33 cellular contexts compared by ENCODE assay signal in genomic region chr9:34496149-34496712, GRCh38. TPM values are rescaled to one million over a fixed set of nuclear protein-coding genes. Genes with fewer than 3 reads are reported as not detected.
DNase-seq lines count a peak whose midpoint lies in the region; ATAC-seq and TF ChIP-seq lines count a peak whose summit lies in the region.
"Had no signal": no experiment of that assay in that cellular context is flagged by ENCODE, and none has a peak within 500 bp of the region (broad histone marks: within the 10 kb centered on the region; RNA-seq: fewer than 3 reads in every experiment).

No MANE protein-coding gene starts in this region.

- H3K36me3 ChIP-seq in mesendoderm (ENCODE audit: control insufficient read depth, insufficient read depth, low read length) = no peaks in the 10 kb centered on the region
- no peaks in the 10 kb centered on the region for H3K36me3 ChIP-seq in aorta (ENCODE audit: control insufficient read depth in 1 of 2, insufficient read depth in 2 of 2, low read length in 1 of 2)
- H3K36me3 ChIP-seq: BE2C, esophagus squamous epithelium, stomach, tibial artery had no signal

- no peak overlapping the region for H3K27ac ChIP-seq in mesendoderm (ENCODE audit: low read depth, low read length)
- H3K27ac ChIP-seq in aorta (ENCODE audit: low read depth in 1 of 2, low read length in 2 of 2) = no peak overlapping the region
- H3K27ac ChIP-seq: esophagus squamous epithelium, stomach, tibial artery had no signal

- no peak overlapping the region for H3K4me3 Mint-ChIP-seq in CD14-positive monocyte
- H3K4me3 Mint-ChIP-seq: activated naive CD4-positive, alpha-beta T cell treated with anti-CD3 and anti-CD28 coated beads for 36 hours; activated T-helper 1 cell treated with anti-CD3 and anti-CD28 coated beads, Interleukin-12 subunit alpha, Interleukin-12 subunit beta, Interleukin-2, Interleukin-4 antibody, amounts not matched to agents 30 ng/mL and 10 ng/mL and 1 ng/mL, durations not matched to agents 14 hours and 24 hours and 36 hours; endodermal cell; IgD-negative memory B cell; nephron had no signal

- no peaks in the 10 kb centered on the region for H3K36me3 Mint-ChIP-seq in CD14-positive monocyte
- H3K36me3 Mint-ChIP-seq: IgD-negative memory B cell had no signal

- TF ChIP-seq POLR2A in GM18505 (IDR thresholded peaks at IDR 0.05; ENCODE audit: borderline replicate concordance, extremely low read depth, insufficient read depth, insufficient read length) = no peak

- H3K9me3 ChIP-seq in aorta (ENCODE audit: control insufficient read depth, low read length) = no peaks in the 10 kb centered on the region
- H3K9me3 ChIP-seq: BE2C, esophagus squamous epithelium, mucosa of descending colon, stomach, tibial artery had no signal

- no peak overlapping the region for H2BK5ac ChIP-seq in mesendoderm (ENCODE audit: low read length)

- DNase-seq in EL = peak; percentile 25
- DNase-seq in NCI-H226 = peak; percentile 42
- DNase-seq in dermis microvascular lymphatic vessel endothelial cell (ENCODE audit: low read depth in 2 of 2) = peak; percentile 51 to 93
- peak; percentile 49 for DNase-seq in mesendoderm
- DNase-seq in aorta = no peak
- DNase-seq in COLO829 (ENCODE audit: low spot score) = no peak
- DNase-seq in CD14-positive monocyte (ENCODE audit: low spot score) = no peak
- DNase-seq: ACHN; activated CD4-positive, alpha-beta T cell treated with anti-CD3 and anti-CD28 coated beads, Interleukin-2, amount 50 U/mL, for 48 hours; activated CD8-positive, alpha-beta memory T cell treated with anti-CD3 and anti-CD28 coated beads, Interleukin-2, amount 50 U/mL, for 4 hours; activated naive CD4-positive, alpha-beta T cell treated with anti-CD3 and anti-CD28 coated beads for 36 hours; amniotic stem cell; BE2C; cortex of kidney; endodermal cell; esophagus squamous epithelium; GF-D8; mucosa of descending colon; NCI-H1105 treated with DMSO at 0.1 percent for 48 hours; NCI-H1930; NCI-H526 treated with DMSO at 0.1 percent for 48 hours; retina; small intestine; stimulated activated CD8-positive, alpha-beta memory T cell treated with anti-CD3 and anti-CD28 coated beads, Interleukin-4, amount 100 ng/mL, for 48 hours; stomach; tibial artery had no signal

- H4K8ac ChIP-seq in mesendoderm (ENCODE audit: low read depth, low read length) = no peak overlapping the region

- H3K4me3 ChIP-seq in mesendoderm (ENCODE audit: low read length) (no peak overlapping the region), aorta (ENCODE audit: low read length in 2 of 2) (no peak overlapping the region)
- H3K4me3 ChIP-seq: esophagus squamous epithelium, mucosa of descending colon, stomach, tibial artery had no signal

- no peak overlapping the region for H3K23ac ChIP-seq in mesendoderm (ENCODE audit: low read length)

- H2BK120ac ChIP-seq in mesendoderm (ENCODE audit: low read depth, low read length) = no peak overlapping the region

- H3K18ac ChIP-seq in mesendoderm (ENCODE audit: low read length) = no peak overlapping the region

- no peak for ATAC-seq in aorta (ENCODE audit: low FRiP score)
- ATAC-seq in GM18505 (IDR thresholded peaks at IDR 0.05; ENCODE audit: unreplicated experiment) = no peak
- ATAC-seq: mucosa of descending colon had no signal

- H3K4me1 Mint-ChIP-seq in CD14-positive monocyte = peaks cover 2% of the 10 kb centered on the region
- H3K4me1 Mint-ChIP-seq: nephron had no signal

- H3K27ac Mint-ChIP-seq in CD14-positive monocyte = no peak overlapping the region
- H3K27ac Mint-ChIP-seq: activated naive CD4-positive, alpha-beta T cell treated with anti-CD3 and anti-CD28 coated beads for 36 hours; activated T-helper 1 cell treated with anti-CD3 and anti-CD28 coated beads, Interleukin-12 subunit alpha, Interleukin-12 subunit beta, Interleukin-2, Interleukin-4 antibody, amounts not matched to agents 30 ng/mL and 10 ng/mL and 1 ng/mL, durations not matched to agents 14 hours and 24 hours and 36 hours; endodermal cell; nephron had no signal

- TF ChIP-seq CTCF in CD14-positive monocyte (IDR thresholded peaks at IDR 0.05) = no peak

- H3K4me1 ChIP-seq in mesendoderm (ENCODE audit: control insufficient read depth, low read depth, low read length) = no peaks in the 10 kb centered on the region
- H3K4me1 ChIP-seq in aorta (ENCODE audit: control insufficient read depth in 1 of 2, insufficient read depth in 2 of 2, low read length in 2 of 2) = no peaks in the 10 kb centered on the region

- no CpG with 5 or more reads among the region's 6 CpGs for WGBS in mesendoderm (ENCODE audit: extremely low coverage, insufficient coverage, low lambda C conversion rate)
- WGBS in aorta, 2 donors = 84 to 88% methylated on average over 6 of the region's 6 CpGs

- H3K79me2 ChIP-seq in mesendoderm (ENCODE audit: control insufficient read depth, insufficient read depth, low read length) = no peaks in the 10 kb centered on the region

- H3K27me3 ChIP-seq in mesendoderm (ENCODE audit: insufficient read depth, low read length, poor library complexity) (no peaks in the 10 kb centered on the region), aorta (ENCODE audit: control insufficient read depth in 1 of 2, insufficient read depth in 2 of 2, low read length in 1 of 2) (no peaks in the 10 kb centered on the region)
- H3K27me3 ChIP-seq: BE2C had no signal

- H3K56ac ChIP-seq in mesendoderm (ENCODE audit: low read length) = no peak overlapping the region

- H3K79me1 ChIP-seq in mesendoderm (ENCODE audit: low read length) = no peaks in the 10 kb centered on the region

- no peak overlapping the region for H3K4me2 ChIP-seq in mesendoderm (ENCODE audit: low read length)

- no peak overlapping the region for H3K4ac ChIP-seq in mesendoderm (ENCODE audit: low read depth, low read length)

- H3K27me3 Mint-ChIP-seq in CD14-positive monocyte (ENCODE audit: low read depth in 3 of 3) = peaks cover 3 to 6% (median 4%) of the 10 kb centered on the region in 3 donors

- no peak overlapping the region for H2BK15ac ChIP-seq in mesendoderm (replicated peaks; ENCODE audit: low read depth)

- intact Hi-C loops in aorta (cut with DNase I) (loop anchor here in 1 of 2 donors (5.0 kb wide), 1 partner anchor 94 kb away; no protein-coding TSS in a partner anchor), CD14-positive monocyte (cut with micrococcal nuclease) (no loop called here)

- H4K5ac ChIP-seq in mesendoderm (ENCODE audit: low read length) = no peak overlapping the region

- no peaks in the 10 kb centered on the region for H3K9me3 Mint-ChIP-seq in CD14-positive monocyte
- H3K9me3 Mint-ChIP-seq: activated naive CD4-positive, alpha-beta T cell treated with anti-CD3 and anti-CD28 coated beads for 36 hours; activated T-helper 1 cell treated with anti-CD3 and anti-CD28 coated beads, Interleukin-12 subunit alpha, Interleukin-12 subunit beta, Interleukin-2, Interleukin-4 antibody, amounts not matched to agents 30 ng/mL and 10 ng/mL and 1 ng/mL, durations not matched to agents 14 hours and 24 hours and 36 hours; endodermal cell; IgD-negative memory B cell; nephron had no signal

- no peak overlapping the region for H2AK5ac ChIP-seq in mesendoderm (ENCODE audit: low read length)

- H3K9ac ChIP-seq in mesendoderm (ENCODE audit: low read length) = no peak overlapping the region

RNA-seq across cellular contexts. Expression of gene ENHO, which starts 26.6 kb away (rescaled TPM):
- total RNA-seq in dermis microvascular lymphatic vessel endothelial cell = under 0.01 TPM in 1 of 2 replicates, not detected in the other
- polyA plus RNA-seq in mesendoderm (2013, experiment 1 of 2) = 7.3 TPM
- polyA plus RNA-seq in mesendoderm (2013, experiment 2 of 2) = 7.1 TPM
- total RNA-seq in aorta = not detected
- polyA plus RNA-seq in aorta = not detected
- polyA plus RNA-seq in CD14-positive monocyte = 1 to 10 TPM; 2.3 to 3.2 TPM
- total RNA-seq: activated T-helper 1 cell treated with anti-CD3 and anti-CD28 coated beads, Interleukin-12 subunit alpha, Interleukin-12 subunit beta, Interleukin-2, Interleukin-4 antibody, amounts not matched to agents 30 ng/mL and 10 ng/mL and 1 ng/mL, durations not matched to agents 14 hours and 24 hours and 36 hours had no signal
- polyA plus RNA-seq: IgD-negative memory B cell had no signal

RNA-seq across cellular contexts. Expression of gene DNAI1, which starts 37.6 kb away (rescaled TPM):
- not detected in 2 replicates for total RNA-seq in dermis microvascular lymphatic vessel endothelial cell
- polyA plus RNA-seq in mesendoderm (2013, experiment 1 of 2) = 0.07 TPM
- polyA plus RNA-seq in mesendoderm (2013, experiment 2 of 2) = 0.08 TPM
- not detected for total RNA-seq in aorta
- not detected for polyA plus RNA-seq in aorta
- not detected for polyA plus RNA-seq in CD14-positive monocyte
- total RNA-seq: activated T-helper 1 cell treated with anti-CD3 and anti-CD28 coated beads, Interleukin-12 subunit alpha, Interleukin-12 subunit beta, Interleukin-2, Interleukin-4 antibody, amounts not matched to agents 30 ng/mL and 10 ng/mL and 1 ng/mL, durations not matched to agents 14 hours and 24 hours and 36 hours; esophagus squamous epithelium; lower leg skin; mucosa of descending colon; osteocyte; T-helper 1 cell treated with Interleukin-12 subunit alpha and Interleukin-12 subunit beta and Interleukin-4 antibody, amounts not matched to agents 30 ng/mL and 1 ng/mL, for 36 hours had no signal
- polyA plus RNA-seq: IgD-negative memory B cell, small intestine had no signal

RNA-seq across cellular contexts. Expression of gene FAM219A, which starts 37.9 kb away (rescaled TPM):
- total RNA-seq in dermis microvascular lymphatic vessel endothelial cell = 5.0 and 6.1 TPM in 2 replicates
- polyA plus RNA-seq in mesendoderm (2013, experiment 1 of 2) = 7.3 TPM
- polyA plus RNA-seq in mesendoderm (2013, experiment 2 of 2) = 7.0 TPM
- total RNA-seq in aorta = 10 to 100 TPM; 43.9 to 48.0 TPM
- 10 to 100 TPM; 10.1 to 10.6 TPM for polyA plus RNA-seq in aorta
- 1 to 10 TPM in 1 of 2 donors, under 1 TPM in 1; 0.61 to 1.2 TPM for polyA plus RNA-seq in CD14-positive monocyte

Comparison
In these comparisons a context has a peak if more than half of its experiments do, and no peak if none do; other contexts are left out.
1. DNase-seq: peak in EL (single experiment), NCI-H226 (single experiment), dermis microvascular lymphatic vessel endothelial cell (2 of 2) and mesendoderm (single experiment); none in aorta (0 of 2), COLO829 (single experiment) and CD14-positive monocyte (single experiment).